ENCODE assay signal across 8 cellular contexts in genomic region chr4:53905935-53906377, GRCh38.
DNase-seq lines count a peak whose midpoint lies in the region; ATAC-seq, FAIRE-seq and TF ChIP-seq lines count a peak whose summit lies in the region.

No MANE protein-coding gene starts in this region.

- no peak overlapping the region for H2BK120ac ChIP-seq in H1 (replicated peaks; ENCODE audit: low read depth, low read length)

- H3K79me2 ChIP-seq in H1 (ENCODE audit: control insufficient read depth in 1 of 2, insufficient read depth in 2 of 2, low read length in 2 of 2), result no peaks in the 10 kb centered on the region

- H4K5ac ChIP-seq in H1 (ENCODE audit: insufficient read length, low read depth, low read length), result no peak overlapping the region

- H3K23me2 ChIP-seq in H1 (ENCODE audit: low read depth, low read length), result no peaks in the 10 kb centered on the region

- peak overlapping the region; percentile 32 for H3K4me3 ChIP-seq in HFF-Myc (replicated peaks; ENCODE audit: low read depth, low read length)
- H3K4me3 ChIP-seq in Peyer's patch, result peak overlapping the region in 3 of 4 donors; percentile 3 to 36 (median 30)
- peak overlapping the region in 1 of 4 experiments; percentile 19; a peak in 1 of 8 replicates for H3K4me3 ChIP-seq in H1 (ENCODE audit: extremely low read depth in 1 of 4, insufficient read depth in 2 of 4, low read depth in 3 of 4, low read length in 4 of 4)

- no peak overlapping the region for H3K23ac ChIP-seq in H1 (ENCODE audit: insufficient read length)

- no peak overlapping the region for H4K91ac ChIP-seq in H1 (replicated peaks; ENCODE audit: insufficient read length, low read length)

- TF ChIP-seq POLR2A in Peyer's patch (IDR thresholded peaks at IDR 0.05) (no peak), H1 (IDR thresholded peaks at IDR 0.05; ENCODE audit: control extremely low read depth in 1 of 2, low read depth in 2 of 2, low read length in 2 of 2) (no peak)

- peak; percentile 27 to 43; a peak in 3 of 4 replicates for TF ChIP-seq RAD21 in H1 (IDR thresholded peaks at IDR 0.05 in 1 of 2, conservative IDR thresholded peaks at IDR 0.05 in 1 of 2; ENCODE audit: low read depth in 2 of 2, low read length in 2 of 2)

- no peak for ATAC-seq in GM21737 (IDR thresholded peaks at IDR 0.05; ENCODE audit: unreplicated experiment)

- no peak overlapping the region for H3K4ac ChIP-seq in H1 (replicated peaks; ENCODE audit: insufficient read length, low read depth, low read length)

- POLR2A ChIA-PET in H1 (lab: Charles Lee; ENCODE audit: partially characterized antibody), result no interaction called here

- no peak overlapping the region for H3K9ac ChIP-seq in H1 (replicated peaks in 1 of 4; ENCODE audit: extremely low read depth in 1 of 4, low read depth in 3 of 4, low read length in 3 of 4)

- H3K27me3 ChIP-seq in Peyer's patch, result no peaks in the 10 kb centered on the region
- H3K27me3 ChIP-seq in H1 (replicated peaks in 1 of 4; ENCODE audit: control insufficient read depth in 3 of 4, extremely low read depth in 1 of 4, insufficient read depth in 3 of 4, low read length in 3 of 4), result no peaks in the 10 kb centered on the region; a peak in 2 of 7 replicates

- H4K20me1 ChIP-seq in H1 (replicated peaks in 1 of 2; ENCODE audit: control insufficient read depth in 1 of 2, insufficient read depth in 2 of 2, low read length in 2 of 2), result no peaks in the 10 kb centered on the region

- H2BK15ac ChIP-seq in H1 (ENCODE audit: low read length), result no peak overlapping the region; the same call in 1 of the 2 replicates

- H2BK20ac ChIP-seq in H1 (ENCODE audit: low read length), result 0 out of 2 replicates have a peak overlapping the region, but pooled peaks have one; percentile 43

- peak overlapping the region; percentile 95 for H2AFZ ChIP-seq in H1 (ENCODE audit: low read length)

- H3K56ac ChIP-seq in H1 (replicated peaks; ENCODE audit: insufficient read length, low read depth, low read length), result no peak overlapping the region

- WGBS in H1 (ENCODE audit: extremely low coverage in 1 of 2, insufficient coverage in 1 of 2, insufficient read length in 1 of 2, insufficient replicate concordance in 2 of 2, low coverage in 1 of 2, low lambda C conversion rate in 2 of 2, missing lambda C conversion rate in 1 of 2), 2 experiments, result 18% methylated on average over 11 of the region's 11 CpGs; no CpG with 5 or more reads in 1 of the 2 experiments

- peak; percentile 96 for FAIRE-seq in H1 (lab: Jason Lieb, UNC)
- FAIRE-seq in RCC 7860 (lab: Jason Lieb, UNC), result no peak

- DNase-seq in Daoy (ENCODE audit: low read depth) (peak; percentile 29), HFF-Myc (ENCODE audit: extremely low read depth, low read depth) (peak; percentile 32), Peyer's patch (peak in 1 of 3 donors; percentile 55), H1 (ENCODE audit: low read depth in 1 of 2, low spot score in 2 of 2) (no peak), mucosa of gallbladder (ENCODE audit: low spot score) (peak; percentile 44), DMS79 treated with DMSO at 0.1 percent for 48 hours (lab: John Stamatoyannopoulos, UW) (no peak), RCC 7860 (ENCODE audit: low spot score) (no peak)

- H2BK5ac ChIP-seq in H1 (ENCODE audit: low read depth, low read length), result no peak overlapping the region

- TF ChIP-seq EP300 in H1 (IDR thresholded peaks at IDR 0.05; ENCODE audit: borderline replicate concordance in 1 of 2, low read depth in 2 of 2, low read length in 2 of 2), result no peak

- CTCF ChIA-PET in H1 (lab: Charles Lee; ENCODE audit: partially characterized antibody), result interaction anchor here (0.9 to 9.2 kb wide), 7 partner anchors 25 to 428 kb away, joined by 3 to 65 read pairs (median 3); no protein-coding TSS in a partner anchor

- H3K4me1 ChIP-seq in Peyer's patch (peaks cover 0 to 9% (median 0%) of the 10 kb centered on the region in 4 donors), H1 (replicated peaks in 1 of 4; ENCODE audit: control insufficient read depth in 3 of 4, insufficient read depth in 4 of 4, low read length in 3 of 4) (peaks cover 0 to 7% (median 3%) of the 10 kb centered on the region in 4 experiments; a peak in 3 of 7 replicates)

- H3K79me1 ChIP-seq in H1 (ENCODE audit: low read depth, low read length), result no peaks in the 10 kb centered on the region

- H4K8ac ChIP-seq in H1 (ENCODE audit: extremely low read depth, insufficient read depth, low read length), result no peak overlapping the region

- H3K27ac ChIP-seq in Peyer's patch (peak overlapping the region in 3 of 4 donors; percentile 23 to 62 (median 28)), H1 (ENCODE audit: low read depth, low read length) (no peak overlapping the region)

- no peak overlapping the region for H2AK5ac ChIP-seq in H1 (ENCODE audit: low read depth, low read length)

- no peaks in the 10 kb centered on the region for H3K36me3 ChIP-seq in Peyer's patch
- H3K36me3 ChIP-seq in H1 (ENCODE audit: control insufficient read depth in 2 of 4, insufficient read depth in 4 of 4, low read length in 3 of 4), result no peaks in the 10 kb centered on the region

- H3K18ac ChIP-seq in H1 (ENCODE audit: extremely low read depth, low read length), result no peak overlapping the region

- no peak overlapping the region for H3K14ac ChIP-seq in H1 (ENCODE audit: insufficient read length)

- H2BK12ac ChIP-seq in H1 (ENCODE audit: low read depth, low read length), result no peak overlapping the region

- TF ChIP-seq CTCF in HFF-Myc (IDR thresholded peaks at IDR 0.05; ENCODE audit: low read depth, low read length, missing control alignments) (no peak), Peyer's patch (IDR thresholded peaks at IDR 0.05) (no peak), H1 (IDR thresholded peaks at IDR 0.05; ENCODE audit: control extremely low read depth in 1 of 3, insufficient read depth in 1 of 3, low read depth in 1 of 3, low read length in 3 of 3) (no peak)

- H3K9me3 ChIP-seq in Peyer's patch, result no peaks in the 10 kb centered on the region
- no peaks in the 10 kb centered on the region for H3K9me3 ChIP-seq in H1 (ENCODE audit: insufficient read depth in 2 of 2, low read depth in 1 of 2, low read length in 1 of 2)

- H3K4me2 ChIP-seq in H1 (ENCODE audit: insufficient read depth in 1 of 2, low read depth in 2 of 2, low read length in 2 of 2), result peak overlapping the region; percentile 40 to 48; a peak in 2 of 4 replicates

TF ChIP-seq in H1, 55 proteins besides CTCF, POLR2A, EP300 and RAD21 (continues in another document):
- TF ChIP-seq BCL11A (IDR thresholded peaks at IDR 0.05; ENCODE audit: low read depth in 2 of 2, low read length in 2 of 2) (no peak), MAFK (IDR thresholded peaks at IDR 0.05; ENCODE audit: low read depth, low read length) (peak; percentile 93), YY1 (IDR thresholded peaks at IDR 0.05; ENCODE audit: low read depth, low read length) (peak; percentile 66), KDM4A (IDR thresholded peaks at IDR 0.05; ENCODE audit: low read depth, low read length, severe bottlenecking) (no peak), CBX8 (IDR thresholded peaks at IDR 0.05; ENCODE audit: borderline replicate concordance, low read depth, low read length) (no peak), CBX5 (IDR thresholded peaks at IDR 0.05; ENCODE audit: low read depth, low read length) (no peak), BACH1 (IDR thresholded peaks at IDR 0.05; ENCODE audit: low read length) (no peak), E2F6 (IDR thresholded peaks at IDR 0.05) (no peak), SUZ12 (IDR thresholded peaks at IDR 0.05; ENCODE audit: low read length) (no peak), CEBPB (IDR thresholded peaks at IDR 0.05; ENCODE audit: low read depth, low read length) (no peak), NRF1 (IDR thresholded peaks at IDR 0.05; ENCODE audit: low read depth, low read length) (no peak), GTF2F1 (IDR thresholded peaks at IDR 0.05; ENCODE audit: borderline replicate concordance, low read depth, low read length) (no peak)
- TF ChIP-seq, protein P1, sequence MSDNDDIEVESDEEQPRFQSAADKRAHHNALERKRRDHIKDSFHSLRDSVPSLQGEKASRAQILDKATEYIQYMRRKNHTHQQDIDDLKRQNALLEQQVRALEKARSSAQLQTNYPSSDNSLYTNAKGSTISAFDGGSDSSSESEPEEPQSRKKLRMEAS (IDR thresholded peaks at IDR 0.05), result 0 out of 2 replicates have a peak, but pooled peaks have one; percentile 32

Comparison
In these comparisons a context has a peak if more than half of its experiments do, and no peak if none do; other contexts are left out.
1. DNase-seq: peak in Daoy (single experiment), HFF-Myc (single experiment) and mucosa of gallbladder (single experiment); none in H1 (0 of 2), DMS79 treated with DMSO at 0.1 percent for 48 hours (single experiment) and RCC 7860 (single experiment).